21 cellular contexts compared by ENCODE assay signal in the genomic region with DNA sequence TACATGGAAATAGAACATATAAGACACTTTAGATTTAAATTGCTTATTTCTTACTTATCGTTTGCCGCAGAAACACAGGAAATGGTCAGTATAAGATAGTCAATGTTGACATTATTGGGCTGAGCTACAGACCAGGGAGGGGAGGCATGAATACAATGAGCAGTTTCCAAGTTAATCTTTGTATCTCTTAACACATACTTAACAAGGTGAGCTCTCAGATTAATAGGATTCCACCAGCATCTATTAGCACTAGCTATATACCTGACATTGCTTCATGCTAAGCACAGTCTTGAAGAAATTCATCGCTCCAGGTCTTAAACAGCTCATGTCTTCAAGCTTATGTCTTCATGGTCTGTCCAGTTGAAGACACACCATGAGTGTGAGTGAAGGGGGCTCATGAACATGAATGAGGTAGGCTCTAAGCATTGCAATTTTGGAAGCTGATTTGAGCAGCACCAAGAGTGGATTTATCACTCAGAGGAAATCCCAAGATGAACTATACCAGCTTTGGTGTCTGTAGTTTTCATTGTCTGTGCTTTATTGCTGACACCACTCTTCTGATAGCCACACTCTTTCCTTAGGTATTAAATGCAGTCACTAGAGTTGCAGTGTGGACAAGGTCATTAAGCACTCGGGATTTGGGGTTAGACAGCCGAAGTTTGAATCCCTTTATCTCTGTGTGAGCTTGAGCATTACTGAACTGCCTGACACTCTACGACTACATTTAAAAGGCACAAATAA.
"Had no signal": no experiment of that assay in that cellular context is flagged by ENCODE, and none has a peak within 500 bp of the region (broad histone marks: within the 10 kb centered on the region; RNA-seq: fewer than 3 reads in every experiment).

No MANE protein-coding gene starts in this region.

- H3K4me1 ChIP-seq: colonic mucosa, esophagus muscularis mucosa, foreskin keratinocyte, gastroesophageal sphincter, heart left ventricle, left lung, lower lobe of right lung had no signal

- H3K9me3 ChIP-seq: colonic mucosa, esophagus muscularis mucosa, gastroesophageal sphincter, left lung, lower lobe of right lung, mucosa of descending colon had no signal

- H3K27me3 Mint-ChIP-seq: dendritic cell treated with granulocyte-macrophage colony-stimulating factor and Interleukin-4, amounts not matched to agents 40 ng/mL and 50 ng/mL, for 4 days; effector memory CD8-positive, alpha-beta T cell; naive B cell had no signal

- FAIRE-seq: endothelial cell of umbilical vein, frontal cortex, islet of Langerhans, keratinocyte had no signal

- DNase-seq: colonic mucosa; cortex of kidney; effector CD8-positive, alpha-beta T cell; effector memory CD8-positive, alpha-beta T cell; foreskin keratinocyte; heart left ventricle; hippocampal formation; left cardiac atrium; left lung; left ventricle myocardium superior; lower lobe of right lung; mesenchymal stem cell; mucosa of descending colon; naive B cell had no signal

- H3K4me3 Mint-ChIP-seq: dendritic cell treated with granulocyte-macrophage colony-stimulating factor and Interleukin-4, amounts not matched to agents 40 ng/mL and 50 ng/mL, for 4 days; effector memory CD8-positive, alpha-beta T cell; naive B cell had no signal

- H3K9me3 Mint-ChIP-seq: dendritic cell treated with granulocyte-macrophage colony-stimulating factor and Interleukin-4, amounts not matched to agents 40 ng/mL and 50 ng/mL, for 4 days; effector memory CD8-positive, alpha-beta T cell had no signal

- H3K27ac Mint-ChIP-seq: dendritic cell treated with granulocyte-macrophage colony-stimulating factor and Interleukin-4, amounts not matched to agents 40 ng/mL and 50 ng/mL, for 4 days; effector memory CD8-positive, alpha-beta T cell; naive B cell had no signal

- H3K27ac ChIP-seq: colonic mucosa, esophagus muscularis mucosa, foreskin keratinocyte, gastroesophageal sphincter, heart left ventricle, left lung, lower lobe of right lung had no signal

- H3K4me1 Mint-ChIP-seq: naive B cell had no signal

- H3K4me3 ChIP-seq: colonic mucosa, esophagus muscularis mucosa, gastroesophageal sphincter, heart left ventricle, left lung, lower lobe of right lung, mucosa of descending colon had no signal

- H3K36me3 ChIP-seq: colonic mucosa, esophagus muscularis mucosa, gastroesophageal sphincter, heart left ventricle, left lung, lower lobe of right lung had no signal

- H3K27me3 ChIP-seq: colonic mucosa, esophagus muscularis mucosa, gastroesophageal sphincter, left lung had no signal

- ATAC-seq: effector memory CD8-positive, alpha-beta T cell; foreskin keratinocyte; gastroesophageal sphincter; heart left ventricle; left cardiac atrium; left lung; left ventricle myocardium superior; lower lobe of right lung; mucosa of descending colon had no signal

- H3K36me3 Mint-ChIP-seq: naive B cell had no signal
